1 cellular context compared by ENCODE assay signal in the genomic region with DNA sequence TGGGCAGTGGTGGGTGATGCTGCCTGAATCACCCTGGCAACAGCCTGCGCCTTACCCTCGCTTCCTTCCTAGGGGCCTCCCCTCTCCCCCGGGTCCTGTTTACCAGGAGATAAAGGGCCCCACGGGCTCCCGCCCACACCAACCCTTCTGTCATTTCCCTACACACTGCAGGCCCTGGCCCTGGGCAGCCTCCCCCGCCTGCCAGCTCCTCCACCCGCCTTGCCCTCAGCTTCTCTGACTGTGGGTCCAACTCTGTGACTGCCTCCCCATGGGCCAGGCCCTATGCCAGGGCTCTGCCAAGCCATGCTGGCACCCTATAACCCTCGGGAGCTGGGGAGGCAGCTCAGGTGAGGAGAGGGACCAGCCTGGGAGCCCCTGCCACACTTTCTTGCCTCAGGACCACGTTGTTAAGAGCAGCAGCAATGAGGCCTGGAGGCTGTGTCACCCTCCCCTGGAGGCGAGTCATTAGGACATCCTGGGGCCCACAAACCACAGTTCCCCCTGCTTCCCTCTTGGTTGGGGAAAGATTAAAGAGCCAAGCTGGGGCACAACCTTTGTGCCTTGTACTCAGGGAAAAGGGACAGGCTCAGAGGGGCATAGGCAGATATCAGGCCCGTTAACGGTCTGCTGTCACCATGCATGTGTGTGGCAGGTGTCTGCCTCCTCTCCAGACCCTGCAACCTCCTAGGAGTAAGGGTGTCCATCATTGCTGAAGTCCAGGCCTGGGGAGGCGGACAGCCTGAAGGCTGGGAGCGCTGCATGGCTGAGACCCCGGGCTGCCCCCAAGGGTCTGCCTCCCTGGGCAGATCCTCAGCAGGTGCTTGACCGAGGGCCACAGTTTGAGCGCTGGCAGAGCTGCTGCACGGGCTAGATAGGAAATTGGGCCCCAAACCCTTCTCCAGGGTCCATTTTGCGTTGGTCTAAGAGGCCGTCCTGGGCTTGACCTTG.
A peak's percentile ranks its signal among the peaks of the same experiment; 100 is the strongest.
TF ChIP-seq lines count a peak whose summit lies in the region.

No MANE protein-coding gene starts in this region.

TF ChIP-seq in HepG2, 621 proteins besides CTCF, POLR2A, EP300 and RAD21 (continued from another document and continues in another):
- TF ChIP-seq, protein P1, sequence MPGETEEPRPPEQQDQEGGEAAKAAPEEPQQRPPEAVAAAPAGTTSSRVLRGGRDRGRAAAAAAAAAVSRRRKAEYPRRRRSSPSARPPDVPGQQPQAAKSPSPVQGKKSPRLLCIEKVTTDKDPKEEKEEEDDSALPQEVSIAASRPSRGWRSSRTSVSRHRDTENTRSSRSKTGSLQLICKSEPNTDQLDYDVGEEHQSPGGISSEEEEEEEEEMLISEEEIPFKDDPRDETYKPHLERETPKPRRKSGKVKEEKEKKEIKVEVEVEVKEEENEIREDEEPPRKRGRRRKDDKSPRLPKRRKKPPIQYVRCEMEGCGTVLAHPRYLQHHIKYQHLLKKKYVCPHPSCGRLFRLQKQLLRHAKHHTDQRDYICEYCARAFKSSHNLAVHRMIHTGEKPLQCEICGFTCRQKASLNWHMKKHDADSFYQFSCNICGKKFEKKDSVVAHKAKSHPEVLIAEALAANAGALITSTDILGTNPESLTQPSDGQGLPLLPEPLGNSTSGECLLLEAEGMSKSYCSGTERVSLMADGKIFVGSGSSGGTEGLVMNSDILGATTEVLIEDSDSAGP (CRISPR knock-in tag; IDR thresholded peaks at IDR 0.05; ENCODE audit: borderline replicate concordance): no peak
- no peak for TF ChIP-seq HOXA5 (CRISPR knock-in tag; IDR thresholded peaks at IDR 0.05)
- TF ChIP-seq ZBTB3 (CRISPR knock-in tag; IDR thresholded peaks at IDR 0.05; ENCODE audit: borderline replicate concordance, low read depth): no peak
- no peak for TF ChIP-seq ZBTB44 (CRISPR knock-in tag; IDR thresholded peaks at IDR 0.05)
- TF ChIP-seq ZFP41 (CRISPR knock-in tag; IDR thresholded peaks at IDR 0.05; ENCODE audit: borderline replicate concordance): no peak
- no peak for TF ChIP-seq ETV5 (CRISPR knock-in tag; IDR thresholded peaks at IDR 0.05; ENCODE audit: borderline replicate concordance)
- TF ChIP-seq ZSCAN25 (CRISPR knock-in tag; IDR thresholded peaks at IDR 0.05): no peak
- no peak for TF ChIP-seq SNRNP70 (IDR thresholded peaks at IDR 0.05; ENCODE audit: low read depth, low read length)
- 0 out of 2 replicates have a peak, but pooled peaks have one; percentile 12 for TF ChIP-seq HOXA3 (CRISPR knock-in tag; IDR thresholded peaks at IDR 0.05)
- no peak for TF ChIP-seq ZNF446 (CRISPR knock-in tag; IDR thresholded peaks at IDR 0.05)
- no peak for TF ChIP-seq KMT2B (CRISPR knock-in tag; IDR thresholded peaks at IDR 0.05)
- no peak for TF ChIP-seq CBX5 (CRISPR knock-in tag; IDR thresholded peaks at IDR 0.05; ENCODE audit: borderline replicate concordance)
- no peak for TF ChIP-seq RNF2 (conservative IDR thresholded peaks at IDR 0.05; ENCODE audit: low read depth)
- TF ChIP-seq KLF15 (CRISPR knock-in tag; IDR thresholded peaks at IDR 0.05; ENCODE audit: borderline replicate concordance): no peak
- TF ChIP-seq, protein P2, sequence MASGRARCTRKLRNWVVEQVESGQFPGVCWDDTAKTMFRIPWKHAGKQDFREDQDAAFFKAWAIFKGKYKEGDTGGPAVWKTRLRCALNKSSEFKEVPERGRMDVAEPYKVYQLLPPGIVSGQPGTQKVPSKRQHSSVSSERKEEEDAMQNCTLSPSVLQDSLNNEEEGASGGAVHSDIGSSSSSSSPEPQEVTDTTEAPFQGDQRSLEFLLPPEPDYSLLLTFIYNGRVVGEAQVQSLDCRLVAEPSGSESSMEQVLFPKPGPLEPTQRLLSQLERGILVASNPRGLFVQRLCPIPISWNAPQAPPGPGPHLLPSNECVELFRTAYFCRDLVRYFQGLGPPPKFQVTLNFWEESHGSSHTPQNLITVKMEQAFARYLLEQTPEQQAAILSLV (CRISPR knock-in tag; IDR thresholded peaks at IDR 0.05; ENCODE audit: borderline replicate concordance): no peak
- TF ChIP-seq MAF1 (CRISPR knock-in tag; IDR thresholded peaks at IDR 0.05; ENCODE audit: borderline replicate concordance): no peak
- TF ChIP-seq, protein P3, sequence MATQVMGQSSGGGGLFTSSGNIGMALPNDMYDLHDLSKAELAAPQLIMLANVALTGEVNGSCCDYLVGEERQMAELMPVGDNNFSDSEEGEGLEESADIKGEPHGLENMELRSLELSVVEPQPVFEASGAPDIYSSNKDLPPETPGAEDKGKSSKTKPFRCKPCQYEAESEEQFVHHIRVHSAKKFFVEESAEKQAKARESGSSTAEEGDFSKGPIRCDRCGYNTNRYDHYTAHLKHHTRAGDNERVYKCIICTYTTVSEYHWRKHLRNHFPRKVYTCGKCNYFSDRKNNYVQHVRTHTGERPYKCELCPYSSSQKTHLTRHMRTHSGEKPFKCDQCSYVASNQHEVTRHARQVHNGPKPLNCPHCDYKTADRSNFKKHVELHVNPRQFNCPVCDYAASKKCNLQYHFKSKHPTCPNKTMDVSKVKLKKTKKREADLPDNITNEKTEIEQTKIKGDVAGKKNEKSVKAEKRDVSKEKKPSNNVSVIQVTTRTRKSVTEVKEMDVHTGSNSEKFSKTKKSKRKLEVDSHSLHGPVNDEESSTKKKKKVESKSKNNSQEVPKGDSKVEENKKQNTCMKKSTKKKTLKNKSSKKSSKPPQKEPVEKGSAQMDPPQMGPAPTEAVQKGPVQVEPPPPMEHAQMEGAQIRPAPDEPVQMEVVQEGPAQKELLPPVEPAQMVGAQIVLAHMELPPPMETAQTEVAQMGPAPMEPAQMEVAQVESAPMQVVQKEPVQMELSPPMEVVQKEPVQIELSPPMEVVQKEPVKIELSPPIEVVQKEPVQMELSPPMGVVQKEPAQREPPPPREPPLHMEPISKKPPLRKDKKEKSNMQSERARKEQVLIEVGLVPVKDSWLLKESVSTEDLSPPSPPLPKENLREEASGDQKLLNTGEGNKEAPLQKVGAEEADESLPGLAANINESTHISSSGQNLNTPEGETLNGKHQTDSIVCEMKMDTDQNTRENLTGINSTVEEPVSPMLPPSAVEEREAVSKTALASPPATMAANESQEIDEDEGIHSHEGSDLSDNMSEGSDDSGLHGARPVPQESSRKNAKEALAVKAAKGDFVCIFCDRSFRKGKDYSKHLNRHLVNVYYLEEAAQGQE (IDR thresholded peaks at IDR 0.05; ENCODE audit: borderline replicate concordance in 1 of 2, low read depth in 1 of 2, low read length in 2 of 2): no peak
- TF ChIP-seq NONO (IDR thresholded peaks at IDR 0.05): no peak
- TF ChIP-seq NONO (CRISPR knock-in tag; conservative IDR thresholded peaks at IDR 0.05): 0 out of 2 replicates have a peak, but pooled peaks have one; percentile 34
- 0 out of 2 replicates have a peak, but pooled peaks have one; percentile 42 for TF ChIP-seq HIVEP1 (CRISPR knock-in tag; IDR thresholded peaks at IDR 0.05)
- no peak for TF ChIP-seq CBFB (CRISPR knock-in tag; IDR thresholded peaks at IDR 0.05)
- TF ChIP-seq, protein P4, sequence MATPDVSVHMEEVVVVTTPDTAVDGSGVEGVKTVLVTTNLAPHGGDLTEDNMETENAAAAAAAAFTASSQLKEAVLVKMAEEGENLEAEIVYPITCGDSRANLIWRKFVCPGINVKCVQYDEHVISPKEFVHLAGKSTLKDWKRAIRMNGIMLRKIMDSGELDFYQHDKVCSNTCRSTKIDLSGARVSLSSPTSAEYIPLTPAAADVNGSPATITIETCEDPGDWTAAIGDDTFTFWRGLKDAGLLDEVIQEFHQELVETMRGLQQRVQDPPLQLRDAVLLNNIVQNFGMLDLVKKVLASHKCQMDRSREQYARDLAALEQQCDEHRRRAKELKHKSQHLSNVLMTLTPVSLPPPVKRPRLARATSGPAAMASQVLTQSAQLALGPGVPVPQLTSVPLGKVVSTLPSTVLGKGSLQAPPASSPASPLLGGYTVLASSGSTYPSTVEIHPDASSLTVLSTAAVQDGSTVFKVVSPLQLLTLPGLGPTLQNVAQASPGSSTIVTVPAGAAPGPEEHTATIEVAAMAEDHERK (CRISPR knock-in tag; IDR thresholded peaks at IDR 0.05; ENCODE audit: low read depth): no peak
- no peak for TF ChIP-seq STAT5B (CRISPR knock-in tag; IDR thresholded peaks at IDR 0.05)
- no peak for TF ChIP-seq NFE2 (CRISPR knock-in tag; IDR thresholded peaks at IDR 0.05)
- no peak for TF ChIP-seq BCL6 (CRISPR knock-in tag; IDR thresholded peaks at IDR 0.05)
- TF ChIP-seq ZBTB20 (CRISPR knock-in tag; IDR thresholded peaks at IDR 0.05; ENCODE audit: borderline replicate concordance, low read depth): no peak
- TF ChIP-seq RXRA (CRISPR knock-in tag; IDR thresholded peaks at IDR 0.05): peak; percentile 20; the same call in 1 of the 2 replicates
- no peak for TF ChIP-seq NCOR1 (IDR thresholded peaks at IDR 0.05; ENCODE audit: borderline replicate concordance, low read length)
- TF ChIP-seq, protein P5, sequence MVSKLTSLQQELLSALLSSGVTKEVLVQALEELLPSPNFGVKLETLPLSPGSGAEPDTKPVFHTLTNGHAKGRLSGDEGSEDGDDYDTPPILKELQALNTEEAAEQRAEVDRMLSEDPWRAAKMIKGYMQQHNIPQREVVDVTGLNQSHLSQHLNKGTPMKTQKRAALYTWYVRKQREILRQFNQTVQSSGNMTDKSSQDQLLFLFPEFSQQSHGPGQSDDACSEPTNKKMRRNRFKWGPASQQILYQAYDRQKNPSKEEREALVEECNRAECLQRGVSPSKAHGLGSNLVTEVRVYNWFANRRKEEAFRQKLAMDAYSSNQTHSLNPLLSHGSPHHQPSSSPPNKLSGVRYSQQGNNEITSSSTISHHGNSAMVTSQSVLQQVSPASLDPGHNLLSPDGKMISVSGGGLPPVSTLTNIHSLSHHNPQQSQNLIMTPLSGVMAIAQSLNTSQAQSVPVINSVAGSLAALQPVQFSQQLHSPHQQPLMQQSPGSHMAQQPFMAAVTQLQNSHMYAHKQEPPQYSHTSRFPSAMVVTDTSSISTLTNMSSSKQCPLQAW (CRISPR knock-in tag; IDR thresholded peaks at IDR 0.05): 0 out of 2 replicates have a peak, but pooled peaks have one; percentile 41
- TF ChIP-seq HMG20A (CRISPR knock-in tag; IDR thresholded peaks at IDR 0.05; ENCODE audit: borderline replicate concordance): no peak
- TF ChIP-seq AKAP8 (CRISPR knock-in tag; IDR thresholded peaks at IDR 0.05): peak; percentile 80
- TF ChIP-seq SIN3B (IDR thresholded peaks at IDR 0.05; ENCODE audit: low read length): no peak
- TF ChIP-seq SIX1 (CRISPR knock-in tag; IDR thresholded peaks at IDR 0.05; ENCODE audit: borderline replicate concordance): no peak
- no peak for TF ChIP-seq DPF2 (CRISPR knock-in tag; IDR thresholded peaks at IDR 0.05; ENCODE audit: borderline replicate concordance, low read depth)
- TF ChIP-seq HIC2 (CRISPR knock-in tag; IDR thresholded peaks at IDR 0.05; ENCODE audit: low read depth): 0 out of 2 replicates have a peak, but pooled peaks have one; percentile 26
- no peak for TF ChIP-seq ZEB1 (IDR thresholded peaks at IDR 0.05; ENCODE audit: insufficient replicate concordance, low read depth)
- TF ChIP-seq SATB2 (CRISPR knock-in tag; IDR thresholded peaks at IDR 0.05): no peak
- TF ChIP-seq ZNF883 (CRISPR knock-in tag; IDR thresholded peaks at IDR 0.05; ENCODE audit: not compliant biosample characterization): no peak
- TF ChIP-seq ATF7-NPFF (CRISPR knock-in tag; IDR thresholded peaks at IDR 0.05; ENCODE audit: low read depth): no peak
- TF ChIP-seq, protein P6, sequence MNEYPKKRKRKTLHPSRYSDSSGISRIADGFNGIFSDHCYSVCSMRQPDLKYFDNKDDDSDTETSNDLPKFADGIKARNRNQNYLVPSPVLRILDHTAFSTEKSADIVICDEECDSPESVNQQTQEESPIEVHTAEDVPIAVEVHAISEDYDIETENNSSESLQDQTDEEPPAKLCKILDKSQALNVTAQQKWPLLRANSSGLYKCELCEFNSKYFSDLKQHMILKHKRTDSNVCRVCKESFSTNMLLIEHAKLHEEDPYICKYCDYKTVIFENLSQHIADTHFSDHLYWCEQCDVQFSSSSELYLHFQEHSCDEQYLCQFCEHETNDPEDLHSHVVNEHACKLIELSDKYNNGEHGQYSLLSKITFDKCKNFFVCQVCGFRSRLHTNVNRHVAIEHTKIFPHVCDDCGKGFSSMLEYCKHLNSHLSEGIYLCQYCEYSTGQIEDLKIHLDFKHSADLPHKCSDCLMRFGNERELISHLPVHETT (CRISPR knock-in tag; conservative IDR thresholded peaks at IDR 0.05): no peak
- no peak for TF ChIP-seq FOXP1 (IDR thresholded peaks at IDR 0.05)
- peak; percentile 35; the same call in 1 of the 2 replicates for TF ChIP-seq FOXP1 (CRISPR knock-in tag; IDR thresholded peaks at IDR 0.05)
- no peak for TF ChIP-seq MXD1 (CRISPR knock-in tag; IDR thresholded peaks at IDR 0.05)
